Comparison of ENCODE assay signal across 36 cellular contexts in genomic region chr7:143329471-143330170, GRCh38. TPM values are rescaled to one million over a fixed set of nuclear protein-coding genes. Genes with fewer than 3 reads are reported as not detected.
A peak's percentile ranks its signal among the peaks of the same experiment; 100 is the strongest.
DNase-seq lines count a peak whose midpoint lies in the region; ATAC-seq, FAIRE-seq and TF ChIP-seq lines count a peak whose summit lies in the region.
"Had no signal": no experiment of that assay in that cellular context is flagged by ENCODE, and none has a peak within 500 bp of the region (broad histone marks: within the 10 kb centered on the region; RNA-seq: fewer than 3 reads in every experiment).

No MANE protein-coding gene starts in this region.

- H3K27ac ChIP-seq in endodermal cell (ENCODE audit: low read depth, low read length), result no peak overlapping the region
- H3K27ac ChIP-seq in gastrocnemius medialis, result peak overlapping the region; percentile 3 to 88 (median 86)
- H3K27ac ChIP-seq: 22Rv1, breast epithelium, HL-60, left lung, ovary, upper lobe of right lung had no signal

- ATAC-seq in gastrocnemius medialis, result no peak
- ATAC-seq: activated naive CD4-positive, alpha-beta T cell treated with anti-CD3 and anti-CD28 coated beads, Interleukin-2, amount 50 U/mL, for 72 hours; left lung; stimulated activated naive CD8-positive, alpha-beta T cell treated with anti-CD3 and anti-CD28 coated beads, Interleukin-15, Interleukin-2, amounts not matched to agents 100 U/mL and 50 U/mL, for 24 hours; upper lobe of right lung had no signal

- no peaks in the 10 kb centered on the region for H3K36me3 Mint-ChIP-seq in endodermal cell (ENCODE audit: low read depth)
- H3K36me3 Mint-ChIP-seq: activated naive CD4-positive, alpha-beta T cell treated with anti-CD3 and anti-CD28 coated beads, Interleukin-2, amount 50 U/mL, for 72 hours had no signal

- H3K9me3 ChIP-seq in endodermal cell (ENCODE audit: control insufficient read depth, low read length), result no peaks in the 10 kb centered on the region
- no peaks in the 10 kb centered on the region for H3K9me3 ChIP-seq in gastrocnemius medialis
- H3K9me3 ChIP-seq: breast epithelium, HAP-1, left lung, ovary, upper lobe of right lung had no signal

- TF ChIP-seq POLR2A in gastrocnemius medialis (IDR thresholded peaks at IDR 0.05), result no peak

- peak; percentile 45 for TF ChIP-seq CTCF in endodermal cell (conservative IDR thresholded peaks at IDR 0.05)
- no peak for TF ChIP-seq CTCF in gastrocnemius medialis (IDR thresholded peaks at IDR 0.05 in 4 of 5, conservative IDR thresholded peaks at IDR 0.05 in 1 of 5)
- no peak for TF ChIP-seq CTCF in GM10266 (IDR thresholded peaks at IDR 0.05; ENCODE audit: control insufficient read depth, insufficient read depth, low read depth, missing control alignments)

- no peak overlapping the region for H3K4me3 Mint-ChIP-seq in endodermal cell
- H3K4me3 Mint-ChIP-seq: activated CD4-positive, alpha-beta memory T cell treated with anti-CD3 and anti-CD28 coated beads, Interleukin-2, amount 10 ng/mL, durations not matched to agents 7 days and 5 days; activated T-helper 1 cell treated with anti-CD3 and anti-CD28 coated beads, Interleukin-12 subunit alpha, Interleukin-12 subunit beta, Interleukin-2, Interleukin-4 antibody, amounts not matched to agents 30 ng/mL and 10 ng/mL and 1 ng/mL, durations not matched to agents 14 hours and 24 hours and 36 hours; memory B cell; T-helper 1 cell treated with Interleukin-12 subunit alpha and Interleukin-12 subunit beta and Interleukin-4 antibody, amounts not matched to agents 30 μg/mL and 1 μg/mL, for 36 hours had no signal

- peaks cover 12% of the 10 kb centered on the region for H3K4me1 Mint-ChIP-seq in endodermal cell

- DNase-seq in NCI-H748 (lab: John Stamatoyannopoulos, UW; ENCODE audit: unreplicated experiment), result peak; percentile 10
- no peak for DNase-seq in NCI-H748 treated with DMSO at 0.1 percent for 48 hours (lab: John Stamatoyannopoulos, UW)
- DNase-seq in NCI-H69 (lab: John Stamatoyannopoulos, UW), result peak; percentile 15
- no peak for DNase-seq in endodermal cell
- no peak for DNase-seq in gastrocnemius medialis
- DNase-seq in GM10266 (ENCODE audit: extremely low spot score), result no peak
- DNase-seq in NCI-H1048 (lab: John Stamatoyannopoulos, UW), result no peak
- DNase-seq in frontal cortex (ENCODE audit: low spot score in 2 of 2), result no peak
- DNase-seq: activated CD4-positive, alpha-beta memory T cell treated with anti-CD3 and anti-CD28 coated beads, Interleukin-2, amount 10 ng/mL, durations not matched to agents 7 days and 5 days; activated CD8-positive, alpha-beta memory T cell treated with anti-CD3 and anti-CD28 coated beads, Interleukin-2, amount 50 U/mL, for 48 hours; C1 segment of cervical spinal cord; DMS79; hypothalamus; left lung; NCI-H1436 treated with DMSO at 0.1 percent for 48 hours; NCI-H345; NCI-H82; ovary; RPMI8226; small intestine; stimulated activated naive CD8-positive, alpha-beta T cell treated with anti-CD3 and anti-CD28 coated beads, Interleukin-15, Interleukin-2, amounts not matched to agents 100 U/mL and 50 U/mL, for 24 hours; upper lobe of right lung had no signal

- H3K27ac Mint-ChIP-seq in endodermal cell, result no peak overlapping the region
- H3K27ac Mint-ChIP-seq: activated CD4-positive, alpha-beta memory T cell treated with anti-CD3 and anti-CD28 coated beads, Interleukin-2, amount 10 ng/mL, durations not matched to agents 7 days and 5 days; activated naive CD4-positive, alpha-beta T cell treated with anti-CD3 and anti-CD28 coated beads, Interleukin-2, amount 50 U/mL, for 72 hours; activated T-helper 1 cell treated with anti-CD3 and anti-CD28 coated beads, Interleukin-12 subunit alpha, Interleukin-12 subunit beta, Interleukin-2, Interleukin-4 antibody, amounts not matched to agents 30 ng/mL and 10 ng/mL and 1 ng/mL, durations not matched to agents 14 hours and 24 hours and 36 hours; memory B cell; T-helper 1 cell treated with Interleukin-12 subunit alpha and Interleukin-12 subunit beta and Interleukin-4 antibody, amounts not matched to agents 30 μg/mL and 1 μg/mL, for 36 hours had no signal

- H3K27me3 ChIP-seq in endodermal cell (ENCODE audit: control insufficient read depth, insufficient read depth, low read length, poor library complexity, severe bottlenecking) (no peaks in the 10 kb centered on the region), gastrocnemius medialis (no peaks in the 10 kb centered on the region)
- H3K27me3 ChIP-seq: breast epithelium, left lung, ovary had no signal

- no peak overlapping the region for H3K4me3 ChIP-seq in endodermal cell (ENCODE audit: low read length)
- no peak overlapping the region for H3K4me3 ChIP-seq in gastrocnemius medialis
- H3K4me3 ChIP-seq: breast epithelium, HAP-1, left lung, ovary, upper lobe of right lung had no signal

- FAIRE-seq in frontal cortex (lab: Jason Lieb, UNC), result no peak
- FAIRE-seq: endothelial cell of umbilical vein, GM18507, GM19239, small intestine had no signal

- H3K9me3 Mint-ChIP-seq in endodermal cell, result no peaks in the 10 kb centered on the region
- H3K9me3 Mint-ChIP-seq: activated CD4-positive, alpha-beta memory T cell treated with anti-CD3 and anti-CD28 coated beads, Interleukin-2, amount 10 ng/mL, durations not matched to agents 7 days and 5 days; activated naive CD4-positive, alpha-beta T cell treated with anti-CD3 and anti-CD28 coated beads, Interleukin-2, amount 50 U/mL, for 72 hours; activated T-helper 1 cell treated with anti-CD3 and anti-CD28 coated beads, Interleukin-12 subunit alpha, Interleukin-12 subunit beta, Interleukin-2, Interleukin-4 antibody, amounts not matched to agents 30 ng/mL and 10 ng/mL and 1 ng/mL, durations not matched to agents 14 hours and 24 hours and 36 hours; memory B cell; T-helper 1 cell treated with Interleukin-12 subunit alpha and Interleukin-12 subunit beta and Interleukin-4 antibody, amounts not matched to agents 30 μg/mL and 1 μg/mL, for 36 hours had no signal

- in situ Hi-C loops in gastrocnemius medialis (cut with MboI; ENCODE audit: low sequenced_read_pairs in 4 of 4), result no loop called here

- H3K9ac ChIP-seq in endodermal cell (ENCODE audit: extremely low read depth, low read length, poor library complexity, severe bottlenecking), result no peak overlapping the region

- intact Hi-C loops in gastrocnemius medialis (cut with DNase I; ENCODE audit: low total_unique reads), result loop anchor here (5.0 kb wide), 1 partner anchor 53 kb away; the partner anchor contains the start of gene ZYX

- H3K4me1 ChIP-seq in endodermal cell (ENCODE audit: control insufficient read depth, insufficient read depth, low read length) (no peaks in the 10 kb centered on the region), gastrocnemius medialis (peaks cover 3 to 33% of the 10 kb centered on the region in 2 donors)
- H3K4me1 ChIP-seq: breast epithelium, HAP-1, left lung, upper lobe of right lung had no signal

- 93 to 95% methylated on average over 7 to 8 of the region's 10 CpGs for WGBS in endodermal cell (ENCODE audit: insufficient coverage in 1 of 2, insufficient read length in 1 of 2), 2 experiments

- H3K36me3 ChIP-seq in endodermal cell (ENCODE audit: control insufficient read depth, insufficient read depth, low read length) (no peaks in the 10 kb centered on the region), gastrocnemius medialis (no peaks in the 10 kb centered on the region)
- H3K36me3 ChIP-seq: breast epithelium, HAP-1, left lung, ovary, upper lobe of right lung had no signal

- H3K27me3 Mint-ChIP-seq in endodermal cell (ENCODE audit: insufficient read depth), result peaks cover 14% of the 10 kb centered on the region
- H3K27me3 Mint-ChIP-seq: memory B cell had no signal

RNA-seq across cellular contexts. Expression of gene CLCN1, which starts 13.7 kb away (rescaled TPM):
- total RNA-seq in endodermal cell (under 1 TPM in 1 of 2 donors, not detected in 1; 0.53 TPM), gastrocnemius medialis (1 to 10 TPM in 3 of 4 donors, under 1 TPM in 1; 0.92 to 2.9 (median 1.7) TPM), frontal cortex (under 0.01 TPM)
- polyA plus RNA-seq in endodermal cell (2013, experiment 1 of 2), result not detected
- polyA plus RNA-seq in endodermal cell (2013, experiment 2 of 2), result 0.08 TPM
- total RNA-seq: activated T-helper 1 cell treated with anti-CD3 and anti-CD28 coated beads, Interleukin-12 subunit alpha, Interleukin-12 subunit beta, Interleukin-2, Interleukin-4 antibody, amounts not matched to agents 30 ng/mL and 10 ng/mL and 1 ng/mL, durations not matched to agents 14 hours and 24 hours and 36 hours; endothelial cell of umbilical vein; temporal lobe; upper lobe of right lung had no signal
- polyA plus RNA-seq: endothelial cell of umbilical vein, fibroblast of lung, neural cell, ovary had no signal

RNA-seq across cellular contexts. Expression of gene FAM131B, which starts 32.9 kb away (rescaled TPM):
- total RNA-seq in endodermal cell (1 to 10 TPM; 1.9 to 3.6 TPM), gastrocnemius medialis (1 to 10 TPM in 1 of 4 donors, under 1 TPM in 2, not detected in 1; 0.33 to 1.2 (median 0.38) TPM), frontal cortex (73.8 TPM)
- 26.5 TPM for polyA plus RNA-seq in endodermal cell (2013, experiment 1 of 2)
- polyA plus RNA-seq in endodermal cell (2013, experiment 2 of 2), result 21.7 TPM

RNA-seq across cellular contexts. Expression of gene CASP2, which starts 41.5 kb away (rescaled TPM):
- total RNA-seq in endodermal cell (10 to 100 TPM; 47.9 to 48.3 TPM), gastrocnemius medialis (10 to 100 TPM in 1 of 4 donors, 1 to 10 TPM in 3; 3.1 to 13.9 (median 4.1) TPM), frontal cortex (20.4 TPM)
- 31.1 TPM for polyA plus RNA-seq in endodermal cell (2013, experiment 1 of 2)
- polyA plus RNA-seq in endodermal cell (2013, experiment 2 of 2), result 30.2 TPM

RNA-seq across cellular contexts. Expression of gene TMEM139, which starts 44.9 kb away (rescaled TPM):
- 1 to 10 TPM; 1.6 to 2.3 TPM for total RNA-seq in endodermal cell
- polyA plus RNA-seq in endodermal cell (2013, experiment 1 of 2), result 1.00 TPM
- polyA plus RNA-seq in endodermal cell (2013, experiment 2 of 2), result 0.99 TPM
- not detected for total RNA-seq in gastrocnemius medialis
- not detected for total RNA-seq in frontal cortex
- total RNA-seq: endothelial cell of umbilical vein, fibroblast of lung, temporal lobe had no signal
- polyA plus RNA-seq: fibroblast of lung, neural cell had no signal

RNA-seq across cellular contexts. Expression of gene ZYX, which starts 51.5 kb away (rescaled TPM):
- 100 to 1,000 TPM; 127 to 161 TPM for total RNA-seq in endodermal cell
- polyA plus RNA-seq in endodermal cell (2013, experiment 1 of 2), result 116 TPM
- polyA plus RNA-seq in endodermal cell (2013, experiment 2 of 2), result 102 TPM
- total RNA-seq in gastrocnemius medialis, result 10 to 100 TPM; 27.1 to 81.8 (median 43.2) TPM
- total RNA-seq in frontal cortex, result 4.5 TPM

Comparison
In these comparisons a context has a peak if more than half of its experiments do, and no peak if none do; other contexts are left out.
1. DNase-seq: peak in NCI-H748 (single experiment) and NCI-H69 (single experiment); none in NCI-H748 treated with DMSO at 0.1 percent for 48 hours (single experiment), endodermal cell (single experiment), gastrocnemius medialis (0 of 2), GM10266 (single experiment), NCI-H1048 (single experiment) and frontal cortex (0 of 2).
2. RNA of gene FAM131B, which starts 32.9 kb away (total RNA-seq): 73.8 TPM in frontal cortex (single experiment); 1.9 to 3.6 TPM in endodermal cell and 0.33 to 1.2 TPM in gastrocnemius medialis; every median in the first group is over 10 times any median in the second.